ENCODE assay signal across 8 cellular contexts in genomic region chr14:23306412-23307145, GRCh38. TPM values are rescaled to one million over a fixed set of nuclear protein-coding genes. Genes with fewer than 3 reads are reported as not detected.
DNase-seq lines count a peak whose midpoint lies in the region; ATAC-seq and TF ChIP-seq lines count a peak whose summit lies in the region.

A gene with protein sequence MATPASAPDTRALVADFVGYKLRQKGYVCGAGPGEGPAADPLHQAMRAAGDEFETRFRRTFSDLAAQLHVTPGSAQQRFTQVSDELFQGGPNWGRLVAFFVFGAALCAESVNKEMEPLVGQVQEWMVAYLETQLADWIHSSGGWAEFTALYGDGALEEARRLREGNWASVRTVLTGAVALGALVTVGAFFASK (plus strand): TSS chr14:23306833. CDS start chr14:23307768, 935 bp downstream.

- H3K14ac ChIP-seq in H9 (ENCODE audit: insufficient read depth, low read length) (peak within 1 kb of the TSS; percentile 81; the same call in 1 of the 2 replicates), neuronal stem cell (ENCODE audit: low read length) (no peak within 1 kb of the TSS)

- no peak within 1 kb of the TSS for H4K91ac ChIP-seq in H9 (ENCODE audit: insufficient read length, low read depth, low read length)
- H4K91ac ChIP-seq in neuronal stem cell (ENCODE audit: low read depth, low read length, poor library complexity) = no peak within 1 kb of the TSS

- no peaks in the 10 kb centered on the region for H3K79me2 ChIP-seq in H9 (ENCODE audit: insufficient read depth, low read length)

- peak within 1 kb of the TSS; percentile 90 for H3K4me2 ChIP-seq in H9 (ENCODE audit: insufficient read depth, insufficient read length, low read length)
- peak within 1 kb of the TSS; percentile 69 for H3K4me2 ChIP-seq in neuronal stem cell (ENCODE audit: insufficient read depth, low read length, poor library complexity, severe bottlenecking)

- ATAC-seq in GM21447 (IDR thresholded peaks at IDR 0.05; ENCODE audit: unreplicated experiment) = no peak
- ATAC-seq in GM18498 (IDR thresholded peaks at IDR 0.05; ENCODE audit: unreplicated experiment) = no peak

- H2BK15ac ChIP-seq in H9 (ENCODE audit: low read depth, low read length) (no peak within 1 kb of the TSS), neuronal stem cell (ENCODE audit: low read length) (no peak within 1 kb of the TSS)

- H3K18ac ChIP-seq in H9 (ENCODE audit: insufficient read length, low read depth, low read length) (peak within 1 kb of the TSS; percentile 52), neuronal stem cell (ENCODE audit: low read length) (peak within 1 kb of the TSS; percentile 33)

- H3K9me3 Mint-ChIP-seq in H9 = no peaks in the 10 kb centered on the region
- no peaks in the 10 kb centered on the region for H3K9me3 Mint-ChIP-seq in activated T-helper 2 cell treated with anti-CD3 and anti-CD28 coated beads, Interferon-gamma antibody, Interleukin-2, Interleukin-4, amounts not matched to agents 10 μg/mL and 5 μg/mL and 100 μg/mL, durations not matched to agents 14 hours and 24 hours and 36 hours

- H2BK5ac ChIP-seq in H9 (ENCODE audit: insufficient read length, low read length) (no peak within 1 kb of the TSS), neuronal stem cell (ENCODE audit: low read length) (peak within 1 kb of the TSS; percentile 63)

- H3K9me3 ChIP-seq in H9 (ENCODE audit: control insufficient read depth, low read depth, low read length) (no peaks in the 10 kb centered on the region), neuronal stem cell (replicated peaks in 1 of 2; ENCODE audit: control insufficient read depth in 2 of 2, insufficient read depth in 1 of 2, low read depth in 1 of 2, low read length in 2 of 2) (peaks cover 0 to 2% of the 10 kb centered on the region in 2 donors)

- no peak within 1 kb of the TSS for H4K5ac ChIP-seq in H9 (ENCODE audit: insufficient read length, low read depth, low read length)

- H3K23me2 ChIP-seq in H9 (ENCODE audit: insufficient read length, low read depth, low read length, poor library complexity, severe bottlenecking) = peaks cover 19% of the 10 kb centered on the region

- intact Hi-C loops in activated T-helper 2 cell treated with anti-CD3 and anti-CD28 coated beads, Interferon-gamma antibody, Interleukin-2, Interleukin-4, amounts not matched to agents 10 μg/mL and 5 μg/mL and 100 μg/mL, durations not matched to agents 14 hours and 24 hours and 36 hours (cut with micrococcal nuclease) = loop anchor here (10.0 kb wide), 1 partner anchor 302 kb away; no protein-coding TSS in a partner anchor

- no peak within 1 kb of the TSS for H2BK12ac ChIP-seq in H9 (ENCODE audit: insufficient read length, low read depth, low read length)
- H2BK12ac ChIP-seq in neuronal stem cell (ENCODE audit: low read length) = no peak within 1 kb of the TSS

- H3K36me3 ChIP-seq in neuronal stem cell (replicated peaks in 1 of 2; ENCODE audit: control insufficient read depth in 2 of 2, insufficient read depth in 2 of 2, low read length in 2 of 2) = peaks cover 21 to 45% of the 10 kb centered on the region in 2 donors

- H3K4ac ChIP-seq in H9 (ENCODE audit: low read depth, low read length) (no peak within 1 kb of the TSS), neuronal stem cell (ENCODE audit: low read length) (no peak within 1 kb of the TSS)

- DNase-seq in DMS 273 (lab: John Stamatoyannopoulos, UW; ENCODE audit: unreplicated experiment) = peak; percentile 95
- DNase-seq in H9 = peak; percentile 96
- DNase-seq in NCI-H2227 (lab: John Stamatoyannopoulos, UW; ENCODE audit: unreplicated experiment) = peak; percentile 88
- DNase-seq in activated T-helper 2 cell treated with anti-CD3 and anti-CD28 coated beads, Interferon-gamma antibody, Interleukin-2, Interleukin-4, amounts not matched to agents 10 μg/mL and 5 μg/mL and 100 μg/mL, durations not matched to agents 14 hours and 24 hours and 36 hours (ENCODE audit: low spot score) = no peak
- no peak for DNase-seq in glomerular endothelial cell (ENCODE audit: extremely low read depth, low read depth, low spot score)
- DNase-seq in neuronal stem cell (ENCODE audit: low spot score) = peak; percentile 86

- peaks cover 17% of the 10 kb centered on the region for H3K27me3 Mint-ChIP-seq in H9 (ENCODE audit: low read depth)
- peaks cover 4% of the 10 kb centered on the region for H3K27me3 Mint-ChIP-seq in activated T-helper 2 cell treated with anti-CD3 and anti-CD28 coated beads, Interferon-gamma antibody, Interleukin-2, Interleukin-4, amounts not matched to agents 10 μg/mL and 5 μg/mL and 100 μg/mL, durations not matched to agents 14 hours and 24 hours and 36 hours (ENCODE audit: low read depth)

- no peaks in the 10 kb centered on the region for H4K20me1 ChIP-seq in H9 (ENCODE audit: control insufficient read depth, insufficient read depth, insufficient read length)

- H4K8ac ChIP-seq in H9 (replicated peaks; ENCODE audit: insufficient read length, low read depth, low read length) (no peak within 1 kb of the TSS), neuronal stem cell (ENCODE audit: low read depth, low read length) (no peak within 1 kb of the TSS)

- H3K4me3 ChIP-seq in neuronal stem cell (ENCODE audit: low read length in 2 of 2) = peak within 1 kb of the TSS; percentile 82 to 89

- H3K4me1 ChIP-seq in H9 (ENCODE audit: insufficient read depth, low read length) = no peaks in the 10 kb centered on the region
- H3K4me1 ChIP-seq in neuronal stem cell (ENCODE audit: control insufficient read depth in 2 of 2, insufficient read depth in 1 of 2, low read depth in 1 of 2, low read length in 2 of 2) = peaks cover 5 to 7% of the 10 kb centered on the region in 2 donors

- peak within 1 kb of the TSS; percentile 94 to 98 (median 95) for H3K27ac Mint-ChIP-seq in H9
- H3K27ac Mint-ChIP-seq in activated T-helper 2 cell treated with anti-CD3 and anti-CD28 coated beads, Interferon-gamma antibody, Interleukin-2, Interleukin-4, amounts not matched to agents 10 μg/mL and 5 μg/mL and 100 μg/mL, durations not matched to agents 14 hours and 24 hours and 36 hours = peak within 1 kb of the TSS; percentile 78

- peaks cover 20 to 28% of the 10 kb centered on the region in 2 experiments for H3K4me1 Mint-ChIP-seq in H9
- H3K4me1 Mint-ChIP-seq in activated T-helper 2 cell treated with anti-CD3 and anti-CD28 coated beads, Interferon-gamma antibody, Interleukin-2, Interleukin-4, amounts not matched to agents 10 μg/mL and 5 μg/mL and 100 μg/mL, durations not matched to agents 14 hours and 24 hours and 36 hours (ENCODE audit: low read depth) = peaks cover 25% of the 10 kb centered on the region

- no peak within 1 kb of the TSS for H2BK120ac ChIP-seq in H9 (ENCODE audit: low read depth, low read length, poor library complexity, severe bottlenecking)
- no peak within 1 kb of the TSS for H2BK120ac ChIP-seq in neuronal stem cell (ENCODE audit: low read depth, low read length)

- peaks cover 23 to 26% (median 25%) of the 10 kb centered on the region in 3 experiments for H3K36me3 Mint-ChIP-seq in H9 (ENCODE audit: insufficient read depth in 1 of 3, low read depth in 3 of 3)
- H3K36me3 Mint-ChIP-seq in activated T-helper 2 cell treated with anti-CD3 and anti-CD28 coated beads, Interferon-gamma antibody, Interleukin-2, Interleukin-4, amounts not matched to agents 10 μg/mL and 5 μg/mL and 100 μg/mL, durations not matched to agents 14 hours and 24 hours and 36 hours (ENCODE audit: low read depth) = no peaks in the 10 kb centered on the region

- H2AK5ac ChIP-seq in H9 (ENCODE audit: insufficient read length, low read length) (no peak within 1 kb of the TSS), neuronal stem cell (ENCODE audit: low read depth, low read length) (peak within 1 kb of the TSS; percentile 20)

- H2AFZ ChIP-seq in H9 (ENCODE audit: low read length) (peak within 1 kb of the TSS; percentile 2), neuronal stem cell (ENCODE audit: low read length) (peak within 1 kb of the TSS; percentile 82)

- WGBS in H9 (ENCODE audit: extremely low coverage, insufficient read length, low lambda C conversion rate) = no CpG with 5 or more reads among the region's 24 CpGs
- WGBS in neuronal stem cell (ENCODE audit: extremely low coverage in 2 of 2, insufficient read length in 2 of 2, insufficient replicate concordance in 1 of 2), 2 donors = no CpG with 5 or more reads among the region's 24 CpGs

- H3K4me3 Mint-ChIP-seq in H9 = peak within 1 kb of the TSS; percentile 90 to 91
- peak within 1 kb of the TSS; percentile 80 for H3K4me3 Mint-ChIP-seq in activated T-helper 2 cell treated with anti-CD3 and anti-CD28 coated beads, Interferon-gamma antibody, Interleukin-2, Interleukin-4, amounts not matched to agents 10 μg/mL and 5 μg/mL and 100 μg/mL, durations not matched to agents 14 hours and 24 hours and 36 hours (ENCODE audit: low read depth)

- H3T11ph ChIP-seq in H9 (ENCODE audit: low read length) = no peak within 1 kb of the TSS

- H3K27me3 ChIP-seq in H9 (ENCODE audit: insufficient read depth, low read length) = no peaks in the 10 kb centered on the region; the same call in 1 of the 2 replicates
- H3K27me3 ChIP-seq in neuronal stem cell (ENCODE audit: control insufficient read depth in 3 of 3, insufficient read depth in 3 of 3, low read depth in 1 of 3, low read length in 3 of 3) = no peaks in the 10 kb centered on the region

- H3K23ac ChIP-seq in H9 (ENCODE audit: insufficient read length, low read depth, low read length) (no peak within 1 kb of the TSS), neuronal stem cell (ENCODE audit: low read depth, low read length, poor library complexity) (peak within 1 kb of the TSS; percentile 5)

- no peak within 1 kb of the TSS for H3K56ac ChIP-seq in H9 (ENCODE audit: insufficient read length, low read depth, low read length)

- H3K9ac ChIP-seq in H9 (ENCODE audit: extremely low read depth, insufficient read length, low read length) = peak within 1 kb of the TSS; percentile 80
- H3K9ac ChIP-seq in neuronal stem cell (ENCODE audit: low read depth, low read length, poor library complexity) = peak within 1 kb of the TSS; percentile 78

- no peak for TF ChIP-seq CTCF in H9 (conservative IDR thresholded peaks at IDR 0.05)

- H2BK20ac ChIP-seq in H9 (ENCODE audit: low read depth, low read length, poor library complexity, severe bottlenecking) = no peak within 1 kb of the TSS

- H3K27ac ChIP-seq in H9 (ENCODE audit: insufficient read length, low read depth, low read length) (no peak within 1 kb of the TSS), neuronal stem cell (replicated peaks; ENCODE audit: low read length) (peak within 1 kb of the TSS; percentile 86)

- H3K79me1 ChIP-seq in H9 (ENCODE audit: insufficient read depth, low read depth, low read length, poor library complexity, severe bottlenecking) (peaks cover 6% of the 10 kb centered on the region), neuronal stem cell (ENCODE audit: low read depth, low read length) (peaks cover 7% of the 10 kb centered on the region)

RNA-seq across cellular contexts. Expression of the gene that starts here (rescaled TPM):
- total RNA-seq in H9 (2021) (8.4 and 8.8 TPM in 2 replicates), glomerular endothelial cell (12.6 and 23.5 TPM in 2 replicates)
- total RNA-seq in activated T-helper 2 cell treated with anti-CD3 and anti-CD28 coated beads, Interferon-gamma antibody, Interleukin-2, Interleukin-4, amounts not matched to agents 10 μg/mL and 5 μg/mL and 100 μg/mL, durations not matched to agents 14 hours and 24 hours and 36 hours = 9.3 and 10.1 TPM in 2 replicates
- polyA plus RNA-seq in neuronal stem cell (2013, experiment 1 of 2) = 8.6 TPM
- 9.0 TPM for polyA plus RNA-seq in neuronal stem cell (2013, experiment 2 of 2)

Comparison
In these comparisons a context has a peak if more than half of its experiments do, and no peak if none do; other contexts are left out.
1. DNase-seq: peak in DMS 273 (single experiment), H9 (single experiment), NCI-H2227 (single experiment) and neuronal stem cell (single experiment); none in activated T-helper 2 cell treated with anti-CD3 and anti-CD28 coated beads, Interferon-gamma antibody, Interleukin-2, Interleukin-4, amounts not matched to agents 10 μg/mL and 5 μg/mL and 100 μg/mL, durations not matched to agents 14 hours and 24 hours and 36 hours (single experiment) and glomerular endothelial cell (single experiment).